17 cellular contexts compared by ENCODE assay signal in the genomic region with DNA sequence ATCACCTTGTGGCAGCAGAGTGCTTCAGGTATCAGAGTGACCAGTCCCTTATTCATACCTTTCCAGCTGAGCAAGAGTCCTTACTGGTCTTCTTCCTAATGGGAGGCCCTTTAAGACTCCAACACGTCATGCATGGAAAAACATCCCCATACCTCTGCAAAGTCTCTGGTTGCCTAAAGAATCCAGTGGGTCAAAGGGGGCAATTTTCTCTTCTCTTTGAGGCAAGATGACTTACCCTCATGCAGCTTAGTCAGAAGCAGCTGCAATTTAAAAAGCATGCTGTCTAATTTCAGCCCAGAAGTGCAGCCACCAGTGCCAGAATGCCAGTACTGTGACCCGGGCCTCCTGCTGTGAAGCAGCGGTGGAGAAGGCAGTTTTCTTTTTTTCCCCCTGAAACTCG. TPM values are rescaled to one million over a fixed set of nuclear protein-coding genes. Genes with fewer than 3 reads are reported as not detected.
A peak's percentile ranks its signal among the peaks of the same experiment; 100 is the strongest.
DNase-seq lines count a peak whose midpoint lies in the region; ATAC-seq, FAIRE-seq and TF ChIP-seq lines count a peak whose summit lies in the region.
"Had no signal": no experiment of that assay in that cellular context is flagged by ENCODE, and none has a peak within 500 bp of the region (broad histone marks: within the 10 kb centered on the region; RNA-seq: fewer than 3 reads in every experiment).

No MANE protein-coding gene starts in this region.

- BruUV-seq in MCF 10A (replicated peaks; lab: Mats Ljungman, UMichigan) (no TSS peak), GM12878 (replicated peaks; lab: Mats Ljungman, UMichigan) (TSS peak; percentile 4)

- TF ChIP-seq RAD21 in GM12878 (IDR thresholded peaks at IDR 0.05; ENCODE audit: insufficient read depth, low read depth, low read length): no peak

- H3K4me1 Mint-ChIP-seq in MCF 10A (ENCODE audit: insufficient read depth, unreplicated experiment): no peaks in the 10 kb centered on the region
- peaks cover 45% of the 10 kb centered on the region for H3K4me1 Mint-ChIP-seq in stimulated activated effector memory CD8-positive, alpha-beta T cell treated with anti-CD3 and anti-CD28 coated beads, Interleukin-12 subunit alpha, Interleukin-12 subunit beta, amount 100 ng/mL, for 72 hours

- FAIRE-seq in GM12878 (lab: Jason Lieb, UNC): no peak
- FAIRE-seq: A204.1 had no signal

- POLR2A ChIA-PET in MCF 10A (lab: Yijun Ruan, JAX) (interaction anchor here (0.6 kb wide), 1 partner anchor 13 kb away, joined by 3 read pairs; no protein-coding TSS in a partner anchor), GM12878 (lab: Charles Lee) (no interaction called here), HEK293T (lab: Yijun Ruan, JAX) (no interaction called here)

- H3K4me3 Mint-ChIP-seq in MCF 10A (ENCODE audit: unreplicated experiment): no peak overlapping the region
- no peak overlapping the region for H3K4me3 Mint-ChIP-seq in stimulated activated effector memory CD8-positive, alpha-beta T cell treated with anti-CD3 and anti-CD28 coated beads, Interleukin-12 subunit alpha, Interleukin-12 subunit beta, amount 100 ng/mL, for 72 hours

- WGBS in GM12878 (ENCODE audit: insufficient coverage, insufficient replicate concordance, low lambda C conversion rate, missing lambda C conversion rate): 74% methylated on average over 4 of the region's 4 CpGs

- H3K27ac Mint-ChIP-seq in MCF 10A (ENCODE audit: low read depth, unreplicated experiment): peak overlapping the region; percentile 35
- peak overlapping the region; percentile 32 for H3K27ac Mint-ChIP-seq in stimulated activated effector memory CD8-positive, alpha-beta T cell treated with anti-CD3 and anti-CD28 coated beads, Interleukin-12 subunit alpha, Interleukin-12 subunit beta, amount 100 ng/mL, for 72 hours

- intact Hi-C loops in MCF 10A (cut with micrococcal nuclease) (no loop called here), breast epithelium (cut with DNase I; ENCODE audit: low total_unique reads) (no loop called here), GM12878 (cut with micrococcal nuclease; ENCODE audit: unreplicated experiment) (no loop called here)

- H3K4me3 ChIP-seq in breast epithelium: no peak overlapping the region
- no peak overlapping the region for H3K4me3 ChIP-seq in GM12878

- no peak for TF ChIP-seq CTCF in MCF 10A (IDR thresholded peaks at IDR 0.05; ENCODE audit: unreplicated experiment)
- TF ChIP-seq CTCF in breast epithelium (IDR thresholded peaks at IDR 0.05): no peak
- TF ChIP-seq CTCF in GM12878 (IDR thresholded peaks at IDR 0.05 in 2 of 3, conservative IDR thresholded peaks at IDR 0.05 in 1 of 3; ENCODE audit: control insufficient read depth in 2 of 3, extremely low read depth in 1 of 3, insufficient read depth in 1 of 3, low read depth in 3 of 3, low read length in 3 of 3): no peak

- SMC1A ChIA-PET in GM12878 (lab: Charles Lee; ENCODE audit: uncharacterized antibody, unreplicated experiment): no interaction called here

- H3K36me3 ChIP-seq in breast epithelium (no peaks in the 10 kb centered on the region), GM12878 (ENCODE audit: control insufficient read depth in 2 of 2, insufficient read depth in 2 of 2, low read length in 1 of 2) (peaks cover 21 to 25% of the 10 kb centered on the region in 2 experiments)

- TF ChIP-seq POLR2A in breast epithelium (IDR thresholded peaks at IDR 0.05): no peak
- TF ChIP-seq POLR2A in GM12878 (IDR thresholded peaks at IDR 0.05; ENCODE audit: low read depth, low read length): no peak

- DNase-seq in MCF 10A (ENCODE audit: unreplicated experiment) (no peak), breast epithelium (ENCODE audit: low spot score in 2 of 2) (no peak), GM12878 (ENCODE audit: low read depth, low spot score) (no peak), kidney tubule cell (ENCODE audit: low spot score) (peak; percentile 52), DMS153 treated with DMSO at 0.1 percent for 48 hours (lab: John Stamatoyannopoulos, UW; ENCODE audit: unreplicated experiment) (no peak), HEK293T (ENCODE audit: extremely low spot score) (no peak)
- DNase-seq in stimulated activated effector memory CD8-positive, alpha-beta T cell treated with anti-CD3 and anti-CD28 coated beads, Interleukin-12 subunit alpha, Interleukin-12 subunit beta, amount 100 ng/mL, for 72 hours (ENCODE audit: low spot score in 2 of 2): no peak
- DNase-seq: COR-L47, GOT3, NCI-H446 treated with DMSO at 0.1 percent for 48 hours, NCI-H748 treated with DMSO at 0.1 percent for 48 hours, SHP77 had no signal

- H3K4me2 ChIP-seq in GM12878 (ENCODE audit: control insufficient read depth, insufficient read depth): no peak overlapping the region

- peaks cover 13% of the 10 kb centered on the region for H3K79me2 ChIP-seq in GM12878 (ENCODE audit: control insufficient read depth, insufficient read depth, low read length)

- no peaks in the 10 kb centered on the region for H4K20me1 ChIP-seq in GM12878 (ENCODE audit: control insufficient read depth, insufficient read depth)

- in situ Hi-C loops in GM12878 (cut with MboI): no loop called here

- RAD21 ChIA-PET in GM12878 (lab: Charles Lee; ENCODE audit: unreplicated experiment): no interaction called here

- H3K9ac ChIP-seq in GM12878 (ENCODE audit: control insufficient read depth, insufficient read depth, low read length): no peak overlapping the region

- no peaks in the 10 kb centered on the region for H3K4me1 ChIP-seq in breast epithelium
- no peaks in the 10 kb centered on the region for H3K4me1 ChIP-seq in GM12878 (ENCODE audit: control insufficient read depth, insufficient read depth, low read length)

- H3K9me3 ChIP-seq in breast epithelium (no peaks in the 10 kb centered on the region), GM12878 (replicated peaks; ENCODE audit: control insufficient read depth, insufficient read depth, low read length) (no peaks in the 10 kb centered on the region)

- no peak for ATAC-seq in GM12878
- ATAC-seq in stimulated activated effector memory CD8-positive, alpha-beta T cell treated with anti-CD3 and anti-CD28 coated beads, Interleukin-12 subunit alpha, Interleukin-12 subunit beta, amount 100 ng/mL, for 72 hours: no peak
- ATAC-seq in GM19452 (IDR thresholded peaks at IDR 0.05; ENCODE audit: unreplicated experiment): no peak
- ATAC-seq: Panc1 had no signal

- H3K27me3 ChIP-seq in breast epithelium (no peaks in the 10 kb centered on the region), GM12878 (replicated peaks in 1 of 2; ENCODE audit: control insufficient read depth in 2 of 2, insufficient read depth in 2 of 2, low read length in 1 of 2) (no peaks in the 10 kb centered on the region)

- no peaks in the 10 kb centered on the region for H3K27me3 Mint-ChIP-seq in MCF 10A (ENCODE audit: insufficient read depth, unreplicated experiment)

- H3K36me3 Mint-ChIP-seq in MCF 10A (ENCODE audit: insufficient read depth, unreplicated experiment): peaks cover 70% of the 10 kb centered on the region
- H3K36me3 Mint-ChIP-seq in stimulated activated effector memory CD8-positive, alpha-beta T cell treated with anti-CD3 and anti-CD28 coated beads, Interleukin-12 subunit alpha, Interleukin-12 subunit beta, amount 100 ng/mL, for 72 hours: peaks cover 42% of the 10 kb centered on the region

- H3K27ac ChIP-seq in breast epithelium (no peak overlapping the region), GM12878 (ENCODE audit: control insufficient read depth, insufficient read depth) (no peak overlapping the region)
- H3K27ac ChIP-seq: C4-2B, HL-60 had no signal

- TF ChIP-seq EP300 in GM12878 (IDR thresholded peaks at IDR 0.05; ENCODE audit: borderline replicate concordance in 1 of 2, control insufficient read depth in 1 of 2, low read depth in 2 of 2, low read length in 2 of 2): no peak

- no peaks in the 10 kb centered on the region for H3K9me3 Mint-ChIP-seq in MCF 10A (ENCODE audit: unreplicated experiment)
- no peaks in the 10 kb centered on the region for H3K9me3 Mint-ChIP-seq in stimulated activated effector memory CD8-positive, alpha-beta T cell treated with anti-CD3 and anti-CD28 coated beads, Interleukin-12 subunit alpha, Interleukin-12 subunit beta, amount 100 ng/mL, for 72 hours

- no peak overlapping the region for H2AFZ ChIP-seq in GM12878 (ENCODE audit: control insufficient read depth, low read depth, low read length)

- CTCF ChIA-PET in MCF 10A (lab: Yijun Ruan, JAX): interaction anchor here (1.7 to 1.8 kb wide), 2 partner anchors 19 to 86 kb away, joined by 3 to 12 read pairs; a partner anchor contains a TSS
- CTCF ChIA-PET in GM12878 (lab: Yijun Ruan, JAX): no interaction called here
- CTCF ChIA-PET in HEK293T (lab: Yijun Ruan, JAX): no interaction called here

RNA-seq across cellular contexts. Expression of a gene that starts 18.7 kb away (rescaled TPM):
- total RNA-seq in MCF 10A (2022) (75.6 and 81.5 TPM in 2 replicates), breast epithelium (10 to 100 TPM; 41.3 to 72.4 (median 58.7) TPM), GM12878 (2014; rRNA removed) (104 and 111 TPM in 2 replicates), GM12878 (2014; rRNA removed; fragmentation: Illumina TruSeq; extraction: Trizol) (68.9 and 79.8 TPM in 2 replicates), GM12878 (2021) (80.1 and 96.3 TPM in 2 replicates)
- total RNA-seq in GM12878 (2013; cell fraction: nucleolus; rRNA removed): 133 and 153 TPM in 2 replicates
- 19.4 TPM for polyA plus RNA-seq in GM12878 (2011; ENCODE audit: low read depth)
- polyA plus RNA-seq in GM12878 (2011; rRNA removed) (98.9 and 154 TPM in 2 replicates), GM12878 (2014; fragmentation: Illumina TruSeq; extraction: Trizol) (136 and 162 TPM in 2 replicates), GM12878 (2014; fragmentation: Nextera tagmentation; extraction: Ambion mirVana) (1 to 10 TPM; 1.1 to 2.0 TPM), GM12878 (2014; rRNA removed) (125 and 138 TPM in 2 replicates), GM12878 (2016; fragmentation: Nextera tagmentation; extraction: Ambion mirVana) (10 to 100 TPM; 80.1 to 92.7 TPM)
- polyA plus RNA-seq in GM12878 (2011; cell fraction: cytosol; rRNA removed): 175 and 233 TPM in 2 replicates
- polyA plus RNA-seq in GM12878 (2011; cell fraction: nucleus; rRNA removed): 273 and 351 TPM in 2 replicates
- polyA plus RNA-seq in GM12878 (2012): 44.0 and 50.3 TPM in 2 replicates
- 146 and 151 TPM in 2 replicates for polyA minus RNA-seq in GM12878 (2011; rRNA and poly(A)+ RNA removed)
- 38.1 and 60.0 TPM in 2 replicates for polyA minus RNA-seq in GM12878 (2011; cell fraction: cytosol; rRNA and poly(A)+ RNA removed)
- polyA minus RNA-seq in GM12878 (2011; cell fraction: nucleus; rRNA and poly(A)+ RNA removed): 66.1 and 135 TPM in 2 replicates

RNA-seq across cellular contexts. Expression of a gene that starts 47.8 kb away (rescaled TPM):
- total RNA-seq in MCF 10A (2022) (not detected in 2 replicates), breast epithelium (10 to 100 TPM in 2 of 3 donors, 1 to 10 TPM in 1; 2.2 to 29.7 (median 16.4) TPM), GM12878 (2014; rRNA removed) (under 0.01 and 0.05 TPM in 2 replicates), GM12878 (2014; rRNA removed; fragmentation: Illumina TruSeq; extraction: Trizol) (not detected in 2 replicates), GM12878 (2021) (0.15 and 0.16 TPM in 2 replicates)
- total RNA-seq in GM12878 (2013; cell fraction: nucleolus; rRNA removed): not detected in 2 replicates
- polyA plus RNA-seq in GM12878 (2011; ENCODE audit: low read depth): not detected
- polyA plus RNA-seq in GM12878 (2011; rRNA removed) (not detected in 2 replicates), GM12878 (2014; fragmentation: Illumina TruSeq; extraction: Trizol) (0.04 TPM in 1 of 2 replicates, not detected in the other), GM12878 (2014; fragmentation: Nextera tagmentation; extraction: Ambion mirVana) (not detected), GM12878 (2014; rRNA removed) (0.05 and 0.09 TPM in 2 replicates), GM12878 (2016; fragmentation: Nextera tagmentation; extraction: Ambion mirVana) (under 1 TPM in 1 of 2 experiments, not detected in 1; 0.12 TPM)
- polyA plus RNA-seq in GM12878 (2011; cell fraction: cytosol; rRNA removed): not detected in 2 replicates
- not detected in 2 replicates for polyA plus RNA-seq in GM12878 (2011; cell fraction: nucleus; rRNA removed)
- not detected in 2 replicates for polyA plus RNA-seq in GM12878 (2012)
- not detected in 2 replicates for polyA minus RNA-seq in GM12878 (2011; rRNA and poly(A)+ RNA removed)
- not detected in 2 replicates for polyA minus RNA-seq in GM12878 (2011; cell fraction: cytosol; rRNA and poly(A)+ RNA removed)
- polyA minus RNA-seq in GM12878 (2011; cell fraction: nucleus; rRNA and poly(A)+ RNA removed): not detected in 2 replicates
